In genomic region chr9:20477940-20478620, GRCh38 we compare ENCODE assay signal across 12 cellular contexts.
DNase-seq lines count a peak whose midpoint lies in the region; ATAC-seq and TF ChIP-seq lines count a peak whose summit lies in the region.
"Had no signal": no experiment of that assay in that cellular context is flagged by ENCODE, and none has a peak within 500 bp of the region (broad histone marks: within the 10 kb centered on the region; RNA-seq: fewer than 3 reads in every experiment).

No MANE protein-coding gene starts in this region.

- H3K36me3 ChIP-seq in effector memory CD4-positive, alpha-beta T cell (ENCODE audit: control insufficient read depth, insufficient read depth, low read length) = no peaks in the 10 kb centered on the region
- H3K36me3 ChIP-seq in ovary = no peaks in the 10 kb centered on the region
- H3K36me3 ChIP-seq: WERI-Rb-1 had no signal

- intact Hi-C loops in activated CD4-positive, alpha-beta T cell treated with anti-CD3 and anti-CD28 coated beads, Interleukin-2, amount 10 ng/mL, durations not matched to agents 24 days and 14 days (cut with micrococcal nuclease) = loop anchor here (5.0 to 10.0 kb wide), 2 partner anchors 36 to 63 kb away; no protein-coding TSS in a partner anchor
- intact Hi-C loops in ovary (cut with DNase I) = no loop called here

- H3K36me3 Mint-ChIP-seq in activated CD4-positive, alpha-beta T cell treated with anti-CD3 and anti-CD28 coated beads, Interleukin-2, amount 10 ng/mL, durations not matched to agents 24 days and 14 days (ENCODE audit: low read depth) = peaks cover 3% of the 10 kb centered on the region

- ATAC-seq in HG02610 (IDR thresholded peaks at IDR 0.05; ENCODE audit: unreplicated experiment) = peak; percentile 64
- ATAC-seq: Right ventricle myocardium inferior had no signal

- no peak for TF ChIP-seq POLR2A in ovary (IDR thresholded peaks at IDR 0.05)

- no peak for TF ChIP-seq EP300 in ovary (IDR thresholded peaks at IDR 0.05)

- peaks cover 22% of the 10 kb centered on the region for H3K4me1 Mint-ChIP-seq in activated CD4-positive, alpha-beta T cell treated with anti-CD3 and anti-CD28 coated beads, Interleukin-2, amount 10 ng/mL, durations not matched to agents 24 days and 14 days

- in situ Hi-C loops in astrocyte of the cerebellum (cut with HindIII; ENCODE audit: low sequenced_read_pairs) = loop anchor here (10.0 kb wide), 1 partner anchor 63 kb away; no protein-coding TSS in a partner anchor

- no peak for DNase-seq in activated CD4-positive, alpha-beta T cell treated with anti-CD3 and anti-CD28 coated beads, Interleukin-2, amount 10 ng/mL, durations not matched to agents 24 days and 14 days
- DNase-seq in activated CD4-positive, alpha-beta T cell treated with anti-CD3 and anti-CD28 coated beads for 1 hour = no peak
- DNase-seq in astrocyte of the cerebellum (ENCODE audit: low read depth) (peak; percentile 12), myocyte (ENCODE audit: low read depth) (peak; percentile 14), ovary (no peak)
- DNase-seq in effector memory CD4-positive, alpha-beta T cell = no peak
- no peak for DNase-seq in stimulated activated naive CD4-positive, alpha-beta T cell (lab: John Stamatoyannopoulos, UW)
- DNase-seq: DMS153, WERI-Rb-1 had no signal

- no peaks in the 10 kb centered on the region for H3K9me3 Mint-ChIP-seq in activated CD4-positive, alpha-beta T cell treated with anti-CD3 and anti-CD28 coated beads, Interleukin-2, amount 10 ng/mL, durations not matched to agents 24 days and 14 days

- H3K27me3 ChIP-seq in effector memory CD4-positive, alpha-beta T cell (replicated peaks; ENCODE audit: control insufficient read depth, insufficient read depth, low read length, poor library complexity, severe bottlenecking) = no peaks in the 10 kb centered on the region
- H3K27me3 ChIP-seq in ovary = no peaks in the 10 kb centered on the region

- H3K27ac Mint-ChIP-seq in activated CD4-positive, alpha-beta T cell treated with anti-CD3 and anti-CD28 coated beads, Interleukin-2, amount 10 ng/mL, durations not matched to agents 24 days and 14 days = peak overlapping the region; percentile 25

- no peaks in the 10 kb centered on the region for H3K27me3 Mint-ChIP-seq in activated CD4-positive, alpha-beta T cell treated with anti-CD3 and anti-CD28 coated beads, Interleukin-2, amount 10 ng/mL, durations not matched to agents 24 days and 14 days

- no peak overlapping the region for H3K27ac ChIP-seq in effector memory CD4-positive, alpha-beta T cell (ENCODE audit: insufficient read depth, low read length, poor library complexity, severe bottlenecking)
- no peak overlapping the region for H3K27ac ChIP-seq in ovary
- H3K27ac ChIP-seq: WERI-Rb-1 had no signal

- 91 to 95% (median 91%) methylated on average over 7 of the region's 7 CpGs for WGBS in ovary, 3 donors

- no peak for TF ChIP-seq CTCF in astrocyte of the cerebellum (IDR thresholded peaks at IDR 0.05; ENCODE audit: low read depth, low read length, missing control alignments)
- no peak for TF ChIP-seq CTCF in ovary (IDR thresholded peaks at IDR 0.05)

- H3K4me3 Mint-ChIP-seq in activated CD4-positive, alpha-beta T cell treated with anti-CD3 and anti-CD28 coated beads, Interleukin-2, amount 10 ng/mL, durations not matched to agents 24 days and 14 days = no peak overlapping the region
- H3K4me3 Mint-ChIP-seq: neural crest cell had no signal

- no peaks in the 10 kb centered on the region for H3K4me1 ChIP-seq in effector memory CD4-positive, alpha-beta T cell (ENCODE audit: control insufficient read depth, insufficient read depth, low read length, poor library complexity, severe bottlenecking)
- peaks cover 2% of the 10 kb centered on the region for H3K4me1 ChIP-seq in ovary (ENCODE audit: insufficient read depth)

- no peaks in the 10 kb centered on the region for H3K9me3 ChIP-seq in effector memory CD4-positive, alpha-beta T cell (ENCODE audit: control insufficient read depth, low read length)
- H3K9me3 ChIP-seq in ovary = no peaks in the 10 kb centered on the region

- H3K4me3 ChIP-seq in astrocyte of the cerebellum (ENCODE audit: low read depth, low read length) (no peak overlapping the region), ovary (no peak overlapping the region)
- no peak overlapping the region for H3K4me3 ChIP-seq in effector memory CD4-positive, alpha-beta T cell (ENCODE audit: insufficient read depth, low read depth, low read length, poor library complexity, severe bottlenecking)

Comparison
In these comparisons a context has a peak if more than half of its experiments do, and no peak if none do; other contexts are left out.
1. DNase-seq: peak in astrocyte of the cerebellum (single experiment) and myocyte (single experiment); none in activated CD4-positive, alpha-beta T cell treated with anti-CD3 and anti-CD28 coated beads, Interleukin-2, amount 10 ng/mL, durations not matched to agents 24 days and 14 days (single experiment), activated CD4-positive, alpha-beta T cell treated with anti-CD3 and anti-CD28 coated beads for 1 hour (single experiment), effector memory CD4-positive, alpha-beta T cell (0 of 3), ovary (0 of 5) and stimulated activated naive CD4-positive, alpha-beta T cell (0 of 6).